ENCODE assay signal across 11 cellular contexts in the genomic region with DNA sequence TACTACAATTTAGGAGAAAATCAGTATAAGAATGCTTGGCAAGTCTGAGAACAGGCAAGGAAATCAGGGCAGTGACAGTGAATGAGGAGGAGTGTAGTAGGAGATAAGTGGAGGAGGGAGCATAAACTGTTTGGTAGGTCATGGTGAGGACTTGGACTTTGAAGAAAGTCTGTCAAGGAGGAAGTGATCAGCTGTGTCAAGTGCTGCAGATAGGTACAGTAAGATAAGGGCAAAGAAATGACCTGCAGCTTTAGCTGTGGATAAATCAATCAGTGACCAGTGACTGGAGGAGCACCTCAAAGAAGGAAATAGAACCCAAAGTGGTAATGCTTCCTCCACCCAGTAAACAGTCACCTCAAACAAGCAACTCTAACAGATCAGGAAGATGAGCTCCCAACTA.
A peak's percentile ranks its signal among the peaks of the same experiment; 100 is the strongest.
DNase-seq lines count a peak whose midpoint lies in the region; ATAC-seq and TF ChIP-seq lines count a peak whose summit lies in the region.
"Had no signal": no experiment of that assay in that cellular context is flagged by ENCODE, and none has a peak within 500 bp of the region (broad histone marks: within the 10 kb centered on the region; RNA-seq: fewer than 3 reads in every experiment).

No MANE protein-coding gene starts in this region.

- peak overlapping the region; percentile 2 for H3K27ac Mint-ChIP-seq in memory B cell

- DNase-seq in NB4 (ENCODE audit: low read depth) = peak; percentile 40
- DNase-seq in memory B cell (ENCODE audit: low spot score in 2 of 2) = no peak
- DNase-seq in GM10266 (ENCODE audit: extremely low spot score) = no peak
- DNase-seq in cerebellar cortex (ENCODE audit: low spot score) = no peak
- DNase-seq in HK-2 (ENCODE audit: unreplicated experiment) = no peak
- DNase-seq: foreskin keratinocyte; stimulated activated CD4-positive, alpha-beta T cell treated with anti-CD3 and anti-CD28 coated beads, Interleukin-12 subunit alpha, Interleukin-12 subunit beta, amount 100 ng/mL, for 4 hours had no signal

- no peaks in the 10 kb centered on the region for H3K9me3 Mint-ChIP-seq in memory B cell

- H3K4me3 ChIP-seq in NB4 (ENCODE audit: low read depth, low read length) = no peak overlapping the region
- H3K4me3 ChIP-seq: lung, suprapubic skin had no signal

- TF ChIP-seq POLR2A in NB4 (IDR thresholded peaks at IDR 0.05; ENCODE audit: extremely low read depth, insufficient read length) = no peak

- peaks cover 17% of the 10 kb centered on the region for H3K4me1 Mint-ChIP-seq in memory B cell

- ATAC-seq in GM18508 (IDR thresholded peaks at IDR 0.05; ENCODE audit: insufficient read depth, unreplicated experiment) (peak; percentile 49), GM21737 (IDR thresholded peaks at IDR 0.05; ENCODE audit: unreplicated experiment) (peak; percentile 60), memory B cell (ENCODE audit: low read depth) (no peak)
- ATAC-seq: foreskin keratinocyte had no signal

- no peak overlapping the region for H3K4me3 Mint-ChIP-seq in memory B cell

- TF ChIP-seq CTCF in NB4 (IDR thresholded peaks at IDR 0.05; ENCODE audit: low read depth, low read length) (no peak), GM10266 (IDR thresholded peaks at IDR 0.05; ENCODE audit: control insufficient read depth, insufficient read depth, low read depth, missing control alignments) (no peak)

- H3K36me3 Mint-ChIP-seq in memory B cell = peaks cover 6% of the 10 kb centered on the region

- H3K27me3 Mint-ChIP-seq in memory B cell = no peaks in the 10 kb centered on the region
